Comparison of ENCODE assay signal across 13 cellular contexts in the genomic region with DNA sequence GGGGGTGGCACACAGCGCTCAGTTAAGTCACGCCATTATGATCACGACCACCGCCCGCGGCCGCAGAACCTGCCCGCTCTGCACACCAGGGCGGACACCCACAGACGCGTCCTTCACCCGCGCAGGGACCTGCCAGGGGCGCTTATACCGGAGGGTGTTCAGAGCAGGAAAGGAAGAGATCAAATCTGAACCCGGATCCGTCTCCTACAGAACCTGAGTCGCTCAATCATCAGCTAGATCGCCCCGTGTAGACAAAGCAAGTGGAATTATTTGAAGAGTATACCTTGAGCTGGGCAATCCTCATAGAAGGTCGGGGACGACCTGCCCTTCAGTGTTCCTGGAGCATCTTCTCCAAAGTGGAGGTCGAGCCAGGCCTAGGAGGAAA. TPM values are rescaled to one million over a fixed set of nuclear protein-coding genes. Genes with fewer than 3 reads are reported as not detected.
DNase-seq lines count a peak whose midpoint lies in the region; ATAC-seq, FAIRE-seq and TF ChIP-seq lines count a peak whose summit lies in the region.
"Had no signal": no experiment of that assay in that cellular context is flagged by ENCODE, and none has a peak within 500 bp of the region (broad histone marks: within the 10 kb centered on the region; RNA-seq: fewer than 3 reads in every experiment).

No MANE protein-coding gene starts in this region.

- intact Hi-C loops in activated CD4-positive, alpha-beta T cell treated with anti-CD3 and anti-CD28 coated beads, Interleukin-2, amount 10 ng/mL, durations not matched to agents 24 days and 14 days (cut with micrococcal nuclease), result loop anchor here (2.0 kb wide), 3 partner anchors 13 to 45 kb away; no protein-coding TSS in a partner anchor

- no peak for TF ChIP-seq POLR2A in GM12891 (IDR thresholded peaks at IDR 0.05; ENCODE audit: low read depth, low read length)

- POLR2A ChIA-PET in WTC11 (lab: Charles Lee), result no interaction called here

- CTCF ChIA-PET in WTC11 (lab: Charles Lee), result no interaction called here

- no peak for ATAC-seq in WTC11
- no peak for ATAC-seq in stimulated activated memory B cell treated with anti-CD40 and anti-IgM and Interleukin-4, amounts not matched to agents 10 μg/mL and 1 μg/mL and 100 μg/mL, for 72 hours
- ATAC-seq: A549, foreskin keratinocyte had no signal

- no peaks in the 10 kb centered on the region for H3K9me2 ChIP-seq in hepatocyte (replicated peaks; ENCODE audit: insufficient read depth)

- no peaks in the 10 kb centered on the region for H3K79me2 ChIP-seq in hepatocyte

- H3K4me3 Mint-ChIP-seq in activated CD4-positive, alpha-beta T cell treated with anti-CD3 and anti-CD28 coated beads, Interleukin-2, amount 10 ng/mL, durations not matched to agents 24 days and 14 days, result peak overlapping the region; percentile 83
- H3K4me3 Mint-ChIP-seq in WTC11, result peak overlapping the region; percentile 37
- peak overlapping the region; percentile 38 for H3K4me3 Mint-ChIP-seq in stimulated activated memory B cell treated with anti-CD40 and anti-IgM and Interleukin-4, amounts not matched to agents 10 μg/mL and 1 μg/mL and 100 μg/mL, for 72 hours

- H3K4me1 Mint-ChIP-seq in activated CD4-positive, alpha-beta T cell treated with anti-CD3 and anti-CD28 coated beads, Interleukin-2, amount 10 ng/mL, durations not matched to agents 24 days and 14 days, result peaks cover 32% of the 10 kb centered on the region
- H3K4me1 Mint-ChIP-seq in WTC11, result peaks cover 42% of the 10 kb centered on the region
- H3K4me1 Mint-ChIP-seq in stimulated activated memory B cell treated with anti-CD40 and anti-IgM and Interleukin-4, amounts not matched to agents 10 μg/mL and 1 μg/mL and 100 μg/mL, for 72 hours, result peaks cover 21% of the 10 kb centered on the region

- no peak overlapping the region for H3K4me2 ChIP-seq in hepatocyte
- H3K4me2 ChIP-seq: A549 had no signal

- H3K36me3 Mint-ChIP-seq in activated CD4-positive, alpha-beta T cell treated with anti-CD3 and anti-CD28 coated beads, Interleukin-2, amount 10 ng/mL, durations not matched to agents 24 days and 14 days (ENCODE audit: low read depth), result peaks cover 15% of the 10 kb centered on the region
- H3K36me3 Mint-ChIP-seq in WTC11, result no peaks in the 10 kb centered on the region
- H3K36me3 Mint-ChIP-seq in stimulated activated memory B cell treated with anti-CD40 and anti-IgM and Interleukin-4, amounts not matched to agents 10 μg/mL and 1 μg/mL and 100 μg/mL, for 72 hours, result no peaks in the 10 kb centered on the region

- H3K27me3 Mint-ChIP-seq in activated CD4-positive, alpha-beta T cell treated with anti-CD3 and anti-CD28 coated beads, Interleukin-2, amount 10 ng/mL, durations not matched to agents 24 days and 14 days, result no peaks in the 10 kb centered on the region
- H3K27me3 Mint-ChIP-seq in WTC11 (ENCODE audit: low read depth), result no peaks in the 10 kb centered on the region
- no peaks in the 10 kb centered on the region for H3K27me3 Mint-ChIP-seq in stimulated activated memory B cell treated with anti-CD40 and anti-IgM and Interleukin-4, amounts not matched to agents 10 μg/mL and 1 μg/mL and 100 μg/mL, for 72 hours

- peak overlapping the region; percentile 68 for H3K27ac ChIP-seq in hepatocyte

- no peak for TF ChIP-seq CTCF in WTC11 (IDR thresholded peaks at IDR 0.05)
- no peak for TF ChIP-seq CTCF in hepatocyte (IDR thresholded peaks at IDR 0.05; ENCODE audit: poor library complexity)

- peaks cover 31% of the 10 kb centered on the region for H3K4me1 ChIP-seq in hepatocyte (ENCODE audit: insufficient read depth)

- WGBS in hepatocyte (ENCODE audit: low lambda C conversion rate, missing lambda C conversion rate), result 99% methylated on average over 23 of the region's 23 CpGs

- H3K27me3 ChIP-seq in hepatocyte, result no peaks in the 10 kb centered on the region
- H3K27me3 ChIP-seq: foreskin keratinocyte had no signal

- peak overlapping the region; percentile 97 for H3K27ac Mint-ChIP-seq in activated CD4-positive, alpha-beta T cell treated with anti-CD3 and anti-CD28 coated beads, Interleukin-2, amount 10 ng/mL, durations not matched to agents 24 days and 14 days
- H3K27ac Mint-ChIP-seq in WTC11, result 0 out of 2 replicates have a peak overlapping the region, but pooled peaks have one; percentile 41
- peak overlapping the region; percentile 29 for H3K27ac Mint-ChIP-seq in stimulated activated memory B cell treated with anti-CD40 and anti-IgM and Interleukin-4, amounts not matched to agents 10 μg/mL and 1 μg/mL and 100 μg/mL, for 72 hours

- no peak overlapping the region for H2AFZ ChIP-seq in hepatocyte

- no peaks in the 10 kb centered on the region for H3K36me3 ChIP-seq in hepatocyte (replicated peaks; ENCODE audit: insufficient read depth, low read depth)

- H3K4me3 ChIP-seq in hepatocyte, result no peak overlapping the region
- H3K4me3 ChIP-seq: A549 had no signal

- no peaks in the 10 kb centered on the region for H4K20me1 ChIP-seq in hepatocyte (ENCODE audit: insufficient read depth, poor library complexity, severe bottlenecking)

- H3K9me3 ChIP-seq in hepatocyte (ENCODE audit: low read depth), result no peaks in the 10 kb centered on the region
- H3K9me3 ChIP-seq: A549 had no signal

- no peak for FAIRE-seq in GM12891 (lab: Jason Lieb, UNC)
- FAIRE-seq: A549, urothelium cell line had no signal

- DNase-seq in activated CD4-positive, alpha-beta T cell treated with anti-CD3 and anti-CD28 coated beads, Interleukin-2, amount 10 ng/mL, durations not matched to agents 24 days and 14 days, result no peak
- DNase-seq in activated CD4-positive, alpha-beta T cell treated with anti-CD3 and anti-CD28 coated beads, Interleukin-2, amount 50 U/mL, for 4 hours, result no peak
- DNase-seq in WTC11 (ENCODE audit: low spot score) (no peak), hepatocyte (ENCODE audit: low spot score) (no peak), GM12891 (ENCODE audit: insufficient read length, low spot score) (no peak), dermis blood vessel endothelial cell (no peak), midbrain (lab: John Stamatoyannopoulos, UW) (no peak)
- DNase-seq: anterior cingulate cortex, NCI-H2171 treated with DMSO at 0.1 percent for 48 hours had no signal

- H3K9me3 Mint-ChIP-seq in activated CD4-positive, alpha-beta T cell treated with anti-CD3 and anti-CD28 coated beads, Interleukin-2, amount 10 ng/mL, durations not matched to agents 24 days and 14 days, result no peaks in the 10 kb centered on the region
- H3K9me3 Mint-ChIP-seq in WTC11, result no peaks in the 10 kb centered on the region
- no peaks in the 10 kb centered on the region for H3K9me3 Mint-ChIP-seq in stimulated activated memory B cell treated with anti-CD40 and anti-IgM and Interleukin-4, amounts not matched to agents 10 μg/mL and 1 μg/mL and 100 μg/mL, for 72 hours

TF ChIP-seq in WTC11, 78 proteins besides CTCF, POLR2A, EP300 and RAD21 (continues in another document):
- TF ChIP-seq FOXP1 (CRISPR knock-in tag; IDR thresholded peaks at IDR 0.05; ENCODE audit: borderline replicate concordance), result no peak
- TF ChIP-seq, protein P1, sequence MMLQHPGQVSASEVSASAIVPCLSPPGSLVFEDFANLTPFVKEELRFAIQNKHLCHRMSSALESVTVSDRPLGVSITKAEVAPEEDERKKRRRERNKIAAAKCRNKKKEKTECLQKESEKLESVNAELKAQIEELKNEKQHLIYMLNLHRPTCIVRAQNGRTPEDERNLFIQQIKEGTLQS (CRISPR knock-in tag; conservative IDR thresholded peaks at IDR 0.05), result no peak
- TF ChIP-seq ZNF138 (CRISPR knock-in tag; conservative IDR thresholded peaks at IDR 0.05), result no peak
- TF ChIP-seq ZNF396 (CRISPR knock-in tag; IDR thresholded peaks at IDR 0.05; ENCODE audit: borderline replicate concordance), result no peak

TF ChIP-seq in GM12891, 5 proteins besides CTCF, POLR2A, EP300 and RAD21:
- TF ChIP-seq PAX5 (IDR thresholded peaks at IDR 0.05; ENCODE audit: insufficient read depth, low read length, severe bottlenecking) (no peak), SPI1 (IDR thresholded peaks at IDR 0.05; ENCODE audit: low read depth, low read length) (no peak), TAF1 (IDR thresholded peaks at IDR 0.05; ENCODE audit: low read depth, low read length) (no peak), POU2F2 (IDR thresholded peaks at IDR 0.05; ENCODE audit: low read depth, low read length) (no peak), POLR2AphosphoS5 (IDR thresholded peaks at IDR 0.05; ENCODE audit: low read depth, low read length) (no peak)
TF ChIP-seq in GM12891: peak in this region for 0.

RNA-seq across cellular contexts. Expression of a gene that starts 14.4 kb away (rescaled TPM):
- 58.0 and 60.9 TPM in 2 replicates for total RNA-seq in activated CD4-positive, alpha-beta T cell treated with anti-CD3 and anti-CD28 coated beads, Interleukin-2, amount 10 ng/mL, durations not matched to agents 24 days and 14 days
- total RNA-seq in WTC11 (2021), result 75.6 to 84.0 TPM (median 77.7 TPM) in 3 replicates
- 32.4 and 39.9 TPM in 2 replicates for total RNA-seq in hepatocyte
- polyA plus RNA-seq in hepatocyte, result 4.7 and 6.6 TPM in 2 replicates
- 19.2 TPM for polyA plus RNA-seq in GM12891 (2012; ENCODE audit: low read depth, missing spikeins)
- 17.5 and 17.6 TPM in 2 replicates for total RNA-seq in dermis blood vessel endothelial cell

Comparison
In these comparisons a context has a peak if more than half of its experiments do, and no peak if none do; other contexts are left out.
1. H3K27ac Mint-ChIP-seq: peak in every context shown above with its lines; median percentile 97 in activated CD4-positive, alpha-beta T cell treated with anti-CD3 and anti-CD28 coated beads, Interleukin-2, amount 10 ng/mL, durations not matched to agents 24 days and 14 days; 41 in WTC11; 29 in stimulated activated memory B cell treated with anti-CD40 and anti-IgM and Interleukin-4, amounts not matched to agents 10 μg/mL and 1 μg/mL and 100 μg/mL, for 72 hours.